8 cellular contexts compared by ENCODE assay signal in genomic region chr19:42271045-42271419, GRCh38.
DNase-seq lines count a peak whose midpoint lies in the region; ATAC-seq and TF ChIP-seq lines count a peak whose summit lies in the region.

No MANE protein-coding gene starts in this region.

- H3K4me3 Mint-ChIP-seq in nephron progenitor cell = peak overlapping the region; percentile 55

- H3K36me3 ChIP-seq in KOPT-K1 (ENCODE audit: insufficient read depth, low read length) = peaks cover 28% of the 10 kb centered on the region

- H3K9me3 Mint-ChIP-seq in nephron progenitor cell = no peaks in the 10 kb centered on the region

- DNase-seq in AG10803 (ENCODE audit: low read depth) (no peak), coronary artery (ENCODE audit: low spot score) (no peak), nephron progenitor cell (no peak), T-helper 9 cell (no peak)
- DNase-seq in stimulated activated CD4-positive, alpha-beta T cell treated with anti-CD3 and anti-CD28 coated beads, Interleukin-4, amount 100 ng/mL, for 1 hour = no peak

- H3K4me3 ChIP-seq in AG10803 (ENCODE audit: low read length) (peak overlapping the region; percentile 90), coronary artery (peak overlapping the region; percentile 78)

- H3K27me3 Mint-ChIP-seq in nephron progenitor cell (ENCODE audit: low read depth, poor library complexity) = no peaks in the 10 kb centered on the region

- H3K9me3 ChIP-seq in KOPT-K1 (ENCODE audit: insufficient read depth, low read length, poor library complexity, severe bottlenecking) = no peaks in the 10 kb centered on the region

- H3K4me1 Mint-ChIP-seq in nephron progenitor cell = peaks cover 13% of the 10 kb centered on the region

- peak overlapping the region; percentile 83 for H3K27ac Mint-ChIP-seq in nephron progenitor cell

- no peak for ATAC-seq in GM21423 (IDR thresholded peaks at IDR 0.05; ENCODE audit: unreplicated experiment)
- no peak for ATAC-seq in HG02981 (IDR thresholded peaks at IDR 0.05; ENCODE audit: unreplicated experiment)

- TF ChIP-seq CTCF in AG10803 (conservative IDR thresholded peaks at IDR 0.05; ENCODE audit: low read length) (no peak), coronary artery (IDR thresholded peaks at IDR 0.05) (no peak), nephron progenitor cell (IDR thresholded peaks at IDR 0.05) (no peak)

- peaks cover 11% of the 10 kb centered on the region for H3K36me3 Mint-ChIP-seq in nephron progenitor cell (ENCODE audit: low read depth)

- H3K27ac ChIP-seq in KOPT-K1 (ENCODE audit: low read depth, low read length, poor library complexity, severe bottlenecking) = peak overlapping the region; percentile 93
- peak overlapping the region; percentile 99 for H3K27ac ChIP-seq in coronary artery
